In the genomic region with DNA sequence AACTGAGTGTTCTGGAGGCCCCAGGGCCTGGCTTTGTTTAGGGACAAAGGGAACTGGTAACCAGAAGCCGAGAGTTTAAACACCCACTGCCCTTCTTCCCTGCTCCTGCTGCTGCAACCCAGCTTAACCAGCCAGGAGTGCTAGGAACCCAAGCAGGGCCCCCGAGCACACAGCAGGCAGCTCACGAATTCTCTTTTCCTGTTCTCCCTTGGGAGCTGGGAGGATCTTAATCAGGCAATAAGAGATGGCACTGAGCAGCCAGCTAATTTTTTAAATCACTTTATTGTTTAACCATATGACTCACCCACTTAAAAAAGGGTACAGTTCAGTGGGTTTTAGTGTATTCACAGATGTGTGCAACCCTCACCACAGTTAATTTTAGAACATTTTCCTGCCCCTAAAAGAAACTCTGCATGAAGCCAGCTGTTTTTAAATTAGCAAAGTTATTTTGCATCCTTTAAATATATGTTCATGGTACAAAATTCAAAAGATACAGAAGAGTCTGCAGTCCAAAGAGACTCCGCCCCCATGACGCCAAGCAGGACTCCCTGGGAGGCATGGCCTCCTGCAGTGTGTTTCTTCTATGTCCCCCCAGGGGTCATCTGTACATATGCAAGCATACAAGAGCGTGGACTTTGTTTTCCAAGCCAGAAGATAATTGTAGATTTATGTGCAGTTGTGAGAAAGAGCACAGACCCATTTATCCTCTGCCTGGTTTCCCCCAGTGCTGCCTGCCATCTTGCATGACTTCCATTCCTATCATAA, we compare ENCODE assay signal across 9 cellular contexts. TPM values are rescaled to one million over a fixed set of nuclear protein-coding genes. Genes with fewer than 3 reads are reported as not detected.
DNase-seq lines count a peak whose midpoint lies in the region; ATAC-seq, FAIRE-seq and TF ChIP-seq lines count a peak whose summit lies in the region.
"Had no signal": no experiment of that assay in that cellular context is flagged by ENCODE, and none has a peak within 500 bp of the region (broad histone marks: within the 10 kb centered on the region; RNA-seq: fewer than 3 reads in every experiment).

No MANE protein-coding gene starts in this region.

- no peak for TF ChIP-seq EP300 in sigmoid colon (IDR thresholded peaks at IDR 0.05)

- FAIRE-seq in HTR-8/SVneo (lab: Jason Lieb, UNC) = no peak

- H3K36me3 ChIP-seq in brain microvascular endothelial cell (replicated peaks) (peaks cover 6% of the 10 kb centered on the region), sigmoid colon (peaks cover 10 to 57% (median 32%) of the 10 kb centered on the region in 4 donors)

- TF ChIP-seq CTCF in GM20000 (IDR thresholded peaks at IDR 0.05; ENCODE audit: extremely low read depth, missing control alignments) = no peak
- TF ChIP-seq CTCF in brain microvascular endothelial cell (IDR thresholded peaks at IDR 0.05; ENCODE audit: low read depth, low read length, missing control alignments) = no peak
- TF ChIP-seq CTCF in sigmoid colon (IDR thresholded peaks at IDR 0.05) = no peak

- H3K27me3 ChIP-seq in brain microvascular endothelial cell (replicated peaks) (no peaks in the 10 kb centered on the region), sigmoid colon (no peaks in the 10 kb centered on the region)

- H3K4me1 ChIP-seq in sigmoid colon = peaks cover 0 to 53% (median 29%) of the 10 kb centered on the region in 4 donors

- intact Hi-C loops in sigmoid colon (cut with DNase I) = loop anchor here (5.0 to 10.0 kb wide), 2 partner anchors 34 to 57 kb away; no protein-coding TSS in a partner anchor

- WGBS in sigmoid colon, 2 donors = 68 to 78% methylated on average over 6 of the region's 6 CpGs

- peak; percentile 29 for DNase-seq in GM20000 (ENCODE audit: low spot score)
- peak; percentile 23 to 72 for DNase-seq in NCI-H1930 (lab: John Stamatoyannopoulos, UW)
- DNase-seq in brain microvascular endothelial cell = peak; percentile 36
- no peak for DNase-seq in sigmoid colon
- no peak for DNase-seq in iPS-NIHi7 (ENCODE audit: extremely low spot score)
- no peak for DNase-seq in HTR-8/SVneo (ENCODE audit: insufficient read length, low spot score)
- DNase-seq: activated CD4-positive, alpha-beta T cell treated with anti-CD3 and anti-CD28 coated beads, Interleukin-2, amount 50 U/mL, for 4 hours; aorta had no signal

- no peak for ATAC-seq in HG02759 (IDR thresholded peaks at IDR 0.05; ENCODE audit: unreplicated experiment)

- H3K27ac ChIP-seq in brain microvascular endothelial cell = no peak overlapping the region
- peak overlapping the region in 3 of 4 donors; percentile 18 to 51 (median 44) for H3K27ac ChIP-seq in sigmoid colon

- no peak for TF ChIP-seq POLR2A in sigmoid colon (IDR thresholded peaks at IDR 0.05)

- in situ Hi-C loops in brain microvascular endothelial cell (cut with HindIII; ENCODE audit: low pct_ligation_motif_present, low sequenced_read_pairs) = no loop called here

- no peak overlapping the region for H3K4me3 ChIP-seq in brain microvascular endothelial cell (ENCODE audit: low read depth, low read length)
- no peak overlapping the region for H3K4me3 ChIP-seq in sigmoid colon

- no peaks in the 10 kb centered on the region for H3K9me3 ChIP-seq in sigmoid colon

RNA-seq across cellular contexts. Expression of gene PPP6R3, which starts 18.9 kb away (rescaled TPM):
- total RNA-seq in sigmoid colon = 100 to 1,000 TPM; 133 to 157 (median 146) TPM
- 10 to 100 TPM; 24.0 to 39.4 (median 31.0) TPM for polyA plus RNA-seq in sigmoid colon

Comparison
In these comparisons a context has a peak if more than half of its experiments do, and no peak if none do; other contexts are left out.
1. DNase-seq: peak in GM20000 (single experiment), NCI-H1930 (2 of 2) and brain microvascular endothelial cell (single experiment); none in sigmoid colon (single experiment), iPS-NIHi7 (single experiment) and HTR-8/SVneo (single experiment).